Comparison of ENCODE assay signal across 17 cellular contexts in genomic region chr3:45541326-45542321, GRCh38. TPM values are rescaled to one million over a fixed set of nuclear protein-coding genes. Genes with fewer than 3 reads are reported as not detected.
DNase-seq lines count a peak whose midpoint lies in the region; ATAC-seq and TF ChIP-seq lines count a peak whose summit lies in the region.
"Had no signal": no experiment of that assay in that cellular context is flagged by ENCODE, and none has a peak within 500 bp of the region (broad histone marks: within the 10 kb centered on the region; RNA-seq: fewer than 3 reads in every experiment).

No MANE protein-coding gene starts in this region.

- no peak overlapping the region for H3K4me3 Mint-ChIP-seq in natural killer cell treated with Interleukin-12 subunit alpha and Interleukin-12 subunit beta and Interleukin-15 and Interleukin-18, amount 100 ng/mL, for 72 hours

- 80% methylated on average over 15 of the region's 15 CpGs for WGBS in right cardiac atrium

- H3K4me1 Mint-ChIP-seq in natural killer cell treated with Interleukin-12 subunit alpha and Interleukin-12 subunit beta and Interleukin-15 and Interleukin-18, amount 100 ng/mL, for 72 hours (ENCODE audit: low read depth in 2 of 2): peaks cover 20 to 23% of the 10 kb centered on the region in 2 donors

- no peak for TF ChIP-seq CTCF in upper lobe of right lung (IDR thresholded peaks at IDR 0.05)

- H3K27me3 ChIP-seq in right cardiac atrium (ENCODE audit: control insufficient read depth, insufficient read depth): no peaks in the 10 kb centered on the region
- no peaks in the 10 kb centered on the region for H3K27me3 ChIP-seq in upper lobe of right lung

- no peaks in the 10 kb centered on the region for H3K36me3 ChIP-seq in upper lobe of right lung

- ATAC-seq in Right ventricle myocardium inferior (peak; percentile 15), left cardiac atrium (no peak), right cardiac atrium (peak in 1 of 2 donors; percentile 27), upper lobe of right lung (peak; percentile 70), GM19328 (IDR thresholded peaks at IDR 0.05; ENCODE audit: unreplicated experiment) (no peak)
- ATAC-seq in natural killer cell treated with Interleukin-12 subunit alpha and Interleukin-12 subunit beta and Interleukin-15 and Interleukin-18, amount 100 ng/mL, for 72 hours: no peak
- ATAC-seq: GM12878 had no signal

- H3K27ac ChIP-seq in right cardiac atrium (ENCODE audit: low read length) (peak overlapping the region; percentile 43), upper lobe of right lung (peak overlapping the region; percentile 52)
- H3K27ac ChIP-seq: 22Rv1; BLaER1 treated with 17β-estradiol and CSF1 and Interleukin-3, amounts not matched to agents 10 nM and 100 nM; HL-60 had no signal

- no peaks in the 10 kb centered on the region for H3K9me3 Mint-ChIP-seq in natural killer cell treated with Interleukin-12 subunit alpha and Interleukin-12 subunit beta and Interleukin-15 and Interleukin-18, amount 100 ng/mL, for 72 hours

- peaks cover 13% of the 10 kb centered on the region for H3K4me1 ChIP-seq in right cardiac atrium (ENCODE audit: control insufficient read depth, insufficient read depth, low read length)
- peaks cover 52% of the 10 kb centered on the region for H3K4me1 ChIP-seq in upper lobe of right lung

- peak overlapping the region; percentile 37 to 81 for H3K27ac Mint-ChIP-seq in natural killer cell treated with Interleukin-12 subunit alpha and Interleukin-12 subunit beta and Interleukin-15 and Interleukin-18, amount 100 ng/mL, for 72 hours

- intact Hi-C loops in Right ventricle myocardium inferior (cut with DNase I) (no loop called here), left cardiac atrium (cut with DNase I) (no loop called here), right cardiac atrium (cut with DNase I) (no loop called here), upper lobe of right lung (cut with DNase I) (no loop called here)

- H3K4me3 ChIP-seq in right cardiac atrium (ENCODE audit: low read length) (no peak overlapping the region), upper lobe of right lung (no peak overlapping the region)
- H3K4me3 ChIP-seq: BLaER1 treated with 17β-estradiol and CSF1 and Interleukin-3, amounts not matched to agents 10 nM and 100 nM; GM12878 had no signal

- no peaks in the 10 kb centered on the region for H3K36me3 Mint-ChIP-seq in natural killer cell treated with Interleukin-12 subunit alpha and Interleukin-12 subunit beta and Interleukin-15 and Interleukin-18, amount 100 ng/mL, for 72 hours

- no peaks in the 10 kb centered on the region for H3K27me3 Mint-ChIP-seq in natural killer cell treated with Interleukin-12 subunit alpha and Interleukin-12 subunit beta and Interleukin-15 and Interleukin-18, amount 100 ng/mL, for 72 hours

- DNase-seq in Right ventricle myocardium inferior (ENCODE audit: missing footprints) (no peak), left cardiac atrium (no peak), right cardiac atrium (no peak), upper lobe of right lung (no peak), NCI-H2171 treated with DMSO at 0.1 percent for 48 hours (lab: John Stamatoyannopoulos, UW) (no peak)
- no peak for DNase-seq in natural killer cell treated with Interleukin-12 subunit alpha and Interleukin-12 subunit beta and Interleukin-15 and Interleukin-18, amount 100 ng/mL, for 72 hours (ENCODE audit: low spot score)
- DNase-seq in central memory CD4-positive, alpha-beta T cell: no peak
- DNase-seq: COR-L47, KG1, NCI-H1048, NCI-H774, SHP77 had no signal

- H3K9me3 ChIP-seq in right cardiac atrium (ENCODE audit: control insufficient read depth, low read length) (no peaks in the 10 kb centered on the region), upper lobe of right lung (no peaks in the 10 kb centered on the region)
- H3K9me3 ChIP-seq: BLaER1 treated with 17β-estradiol and CSF1 and Interleukin-3, amounts not matched to agents 10 nM and 100 nM had no signal

RNA-seq across cellular contexts. Expression of gene LIMD1, which starts 52.9 kb away (rescaled TPM):
- 34.1 TPM for total RNA-seq in Right ventricle myocardium inferior
- total RNA-seq in left cardiac atrium: 10 to 100 TPM; 20.5 to 22.8 TPM
- 10 to 100 TPM; 18.6 to 25.4 (median 22.2) TPM for total RNA-seq in right cardiac atrium
- polyA plus RNA-seq in right cardiac atrium: 8.7 TPM
- 10 to 100 TPM; 34.4 to 71.4 TPM for total RNA-seq in natural killer cell treated with Interleukin-12 subunit alpha and Interleukin-12 subunit beta and Interleukin-15 and Interleukin-18, amount 100 ng/mL, for 72 hours
- 103 TPM for total RNA-seq in upper lobe of right lung

Comparison
In these comparisons a context has a peak if more than half of its experiments do, and no peak if none do; other contexts are left out.
1. ATAC-seq: peak in Right ventricle myocardium inferior (single experiment) and upper lobe of right lung (single experiment); none in left cardiac atrium (0 of 2), natural killer cell treated with Interleukin-12 subunit alpha and Interleukin-12 subunit beta and Interleukin-15 and Interleukin-18, amount 100 ng/mL, for 72 hours (0 of 2) and GM19328 (single experiment).